8 cellular contexts compared by ENCODE assay signal in the genomic region with DNA sequence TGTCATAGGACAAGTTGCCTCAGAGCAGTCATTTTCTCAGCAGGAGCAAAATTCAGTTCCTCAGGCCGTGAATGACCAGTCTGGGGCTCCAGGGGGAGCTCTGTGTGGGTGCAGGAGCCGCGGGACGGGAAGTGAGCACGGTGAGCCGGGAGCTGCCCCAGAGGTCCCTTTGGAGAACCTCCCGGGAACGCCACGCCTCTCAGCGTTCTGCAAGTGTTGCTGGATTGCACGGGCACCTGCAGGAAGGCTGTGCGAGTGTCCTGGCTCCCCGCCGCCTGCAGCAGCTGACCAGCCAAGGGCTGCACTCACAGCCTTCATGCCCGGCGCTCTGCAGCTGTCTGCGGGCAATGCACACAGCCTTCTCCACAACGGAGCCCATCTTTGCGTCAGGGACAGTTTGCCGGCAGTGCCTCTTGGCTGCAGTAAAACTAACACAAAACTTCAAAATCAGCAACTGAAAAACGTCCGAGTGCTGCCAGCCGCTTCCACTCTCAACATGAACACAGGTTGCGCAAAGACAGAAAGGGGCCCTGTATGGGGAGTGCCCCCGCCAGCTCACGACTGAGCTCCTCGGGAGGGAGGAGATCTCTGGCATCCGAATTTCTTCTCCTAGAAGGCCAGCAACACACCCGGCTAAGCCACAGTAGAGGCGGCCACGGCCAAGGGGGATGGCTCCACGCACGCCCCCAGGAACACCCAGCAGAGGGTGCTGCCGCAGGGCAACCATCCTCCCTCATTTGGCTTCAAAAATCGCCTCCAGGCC. TPM values are rescaled to one million over a fixed set of nuclear protein-coding genes. Genes with fewer than 3 reads are reported as not detected.
DNase-seq lines count a peak whose midpoint lies in the region; ATAC-seq and TF ChIP-seq lines count a peak whose summit lies in the region.

No MANE protein-coding gene starts in this region.

- no peaks in the 10 kb centered on the region for H3K9me3 ChIP-seq in Panc1 (ENCODE audit: control insufficient read depth, insufficient read depth, low read depth, low read length)

- no TSS peak for BruUV-seq in Panc1 (replicated peaks; lab: Mats Ljungman, UMichigan)

- H3K9me3 Mint-ChIP-seq in endothelial cell (ENCODE audit: unreplicated experiment): no peaks in the 10 kb centered on the region

- peak overlapping the region; percentile 14 for H3K4me3 ChIP-seq in HL-60 (replicated peaks; ENCODE audit: insufficient read depth, low read length)
- H3K4me3 ChIP-seq in Panc1 (ENCODE audit: low read depth in 2 of 2, low read length in 2 of 2): no peak overlapping the region
- H3K4me3 ChIP-seq in mesendoderm (ENCODE audit: low read length): no peak overlapping the region

- TF ChIP-seq CTCF in HL-60 (IDR thresholded peaks at IDR 0.05; ENCODE audit: insufficient read depth, low read length) (peak; percentile 69), Panc1 (IDR thresholded peaks at IDR 0.05) (peak; percentile 75; the same call in 1 of the 2 replicates), endothelial cell (IDR thresholded peaks at IDR 0.05; ENCODE audit: unreplicated experiment) (no peak)

- no peak overlapping the region for H3K9ac ChIP-seq in mesendoderm (ENCODE audit: low read length)

- peaks cover 3% of the 10 kb centered on the region for H3K4me1 ChIP-seq in Panc1 (ENCODE audit: control insufficient read depth, insufficient read depth, low read length)
- H3K4me1 ChIP-seq in mesendoderm (ENCODE audit: control insufficient read depth, low read depth, low read length): no peaks in the 10 kb centered on the region

- no peak overlapping the region for H3K4me3 Mint-ChIP-seq in endothelial cell (ENCODE audit: unreplicated experiment)

- H2BK120ac ChIP-seq in mesendoderm (ENCODE audit: low read depth, low read length): no peak overlapping the region

- H3K27ac ChIP-seq in HL-60 (replicated peaks) (peak overlapping the region; percentile 81), Panc1 (ENCODE audit: low read length) (no peak overlapping the region), mesendoderm (ENCODE audit: low read depth, low read length) (no peak overlapping the region)

- ATAC-seq in Panc1 (peak; percentile 57), GM21786 (IDR thresholded peaks at IDR 0.05; ENCODE audit: unreplicated experiment) (no peak), HG02798 (IDR thresholded peaks at IDR 0.05; ENCODE audit: poor library complexity, unreplicated experiment) (no peak), GM21447 (IDR thresholded peaks at IDR 0.05; ENCODE audit: unreplicated experiment) (no peak)

- DNase-seq in HL-60 (ENCODE audit: low read depth in 1 of 2, low spot score in 1 of 2) (peak; percentile 71 to 90), Panc1 (ENCODE audit: low read depth, low spot score) (no peak), endothelial cell (ENCODE audit: low spot score) (peak; percentile 71), mesendoderm (peak; percentile 73), putamen (ENCODE audit: low spot score) (no peak)

- peaks cover 6% of the 10 kb centered on the region for H3K4me1 Mint-ChIP-seq in endothelial cell (ENCODE audit: unreplicated experiment)

- H3K27me3 ChIP-seq in HL-60 (ENCODE audit: insufficient read depth, poor library complexity, severe bottlenecking): no peaks in the 10 kb centered on the region
- H3K27me3 ChIP-seq in Panc1 (ENCODE audit: control insufficient read depth, insufficient read depth, low read length): no peaks in the 10 kb centered on the region
- H3K27me3 ChIP-seq in mesendoderm (ENCODE audit: insufficient read depth, low read length, poor library complexity): no peaks in the 10 kb centered on the region

- no peak overlapping the region for H4K8ac ChIP-seq in mesendoderm (ENCODE audit: low read depth, low read length)

- CTCF ChIA-PET in Panc1 (lab: Charles Lee): interaction anchor here (0.6 to 1.0 kb wide), 3 partner anchors 13 to 230 kb away, joined by 3 read pairs; no protein-coding TSS in a partner anchor

- H4K5ac ChIP-seq in mesendoderm (ENCODE audit: low read length): no peak overlapping the region

- H2AK5ac ChIP-seq in mesendoderm (ENCODE audit: low read length): no peak overlapping the region

- H3K36me3 Mint-ChIP-seq in endothelial cell (ENCODE audit: low read depth, unreplicated experiment): peaks cover 5% of the 10 kb centered on the region

- no peak overlapping the region for H3K4ac ChIP-seq in mesendoderm (ENCODE audit: low read depth, low read length)

- H2BK5ac ChIP-seq in mesendoderm (ENCODE audit: low read length): no peak overlapping the region

- intact Hi-C loops in Panc1 (cut with micrococcal nuclease; ENCODE audit: unreplicated experiment): loop anchor here (10.0 kb wide), 1 partner anchor 230 kb away; no protein-coding TSS in a partner anchor

- no peak overlapping the region for H3K4me2 ChIP-seq in mesendoderm (ENCODE audit: low read length)

- peaks cover 6% of the 10 kb centered on the region for H3K27me3 Mint-ChIP-seq in endothelial cell (ENCODE audit: unreplicated experiment)

- no peak overlapping the region for H3K27ac Mint-ChIP-seq in endothelial cell (ENCODE audit: unreplicated experiment)

- H3K36me3 ChIP-seq in Panc1 (ENCODE audit: control insufficient read depth, insufficient read depth, low read length) (peaks cover 3% of the 10 kb centered on the region; the same call in 1 of the 2 replicates), mesendoderm (ENCODE audit: control insufficient read depth, insufficient read depth, low read length) (peaks cover 1% of the 10 kb centered on the region)

- H3K79me1 ChIP-seq in mesendoderm (ENCODE audit: low read length): peaks cover 3% of the 10 kb centered on the region

- POLR2A ChIA-PET in Panc1 (lab: Charles Lee): no interaction called here

- H3K79me2 ChIP-seq in mesendoderm (ENCODE audit: control insufficient read depth, insufficient read depth, low read length): no peaks in the 10 kb centered on the region

- WGBS in mesendoderm (ENCODE audit: extremely low coverage, insufficient coverage, low lambda C conversion rate): no CpG with 5 or more reads among the region's 35 CpGs

- H3K56ac ChIP-seq in mesendoderm (ENCODE audit: low read length): no peak overlapping the region

- no peak overlapping the region for H3K23ac ChIP-seq in mesendoderm (ENCODE audit: low read length)

- H2BK15ac ChIP-seq in mesendoderm (replicated peaks; ENCODE audit: low read depth): no peak overlapping the region

- H3K18ac ChIP-seq in mesendoderm (ENCODE audit: low read length): no peak overlapping the region

- in situ Hi-C loops in Panc1 (cut with HindIII; ENCODE audit: low pct_unique_long_range_greater_than_20kb, low sequenced_read_pairs): no loop called here

RNA-seq across cellular contexts. Expression of a gene that starts 16.0 kb away (rescaled TPM):
- total RNA-seq in Panc1 (2021; ENCODE audit: unreplicated experiment) (75.8 TPM), endothelial cell (ENCODE audit: unreplicated experiment) (31.2 TPM)
- polyA plus RNA-seq in Panc1 (2012; ENCODE audit: insufficient read length): 144 TPM
- polyA plus RNA-seq in mesendoderm (2013, experiment 1 of 2): 229 TPM
- polyA plus RNA-seq in mesendoderm (2013, experiment 2 of 2): 218 TPM

RNA-seq across cellular contexts. Expression of a gene that starts 16.3 kb away (rescaled TPM):
- total RNA-seq in Panc1 (2021; ENCODE audit: unreplicated experiment) (44.9 TPM), endothelial cell (ENCODE audit: unreplicated experiment) (43.8 TPM)
- polyA plus RNA-seq in Panc1 (2012; ENCODE audit: insufficient read length): 35.3 TPM
- 13.5 TPM for polyA plus RNA-seq in mesendoderm (2013, experiment 1 of 2)
- polyA plus RNA-seq in mesendoderm (2013, experiment 2 of 2): 13.2 TPM

RNA-seq across cellular contexts. Expression of a gene that starts 32.4 kb away (rescaled TPM):
- 26.0 TPM for total RNA-seq in Panc1 (2021; ENCODE audit: unreplicated experiment)
- polyA plus RNA-seq in Panc1 (2012; ENCODE audit: insufficient read length): 32.5 TPM
- 21.1 TPM for total RNA-seq in endothelial cell (ENCODE audit: unreplicated experiment)
- polyA plus RNA-seq in mesendoderm (2013, experiment 1 of 2): 9.2 TPM
- 9.0 TPM for polyA plus RNA-seq in mesendoderm (2013, experiment 2 of 2)

RNA-seq across cellular contexts. Expression of a gene that starts 40.0 kb away (rescaled TPM):
- 188 TPM for total RNA-seq in Panc1 (2021; ENCODE audit: unreplicated experiment)
- polyA plus RNA-seq in Panc1 (2012; ENCODE audit: insufficient read length): 144 TPM
- total RNA-seq in endothelial cell (ENCODE audit: unreplicated experiment): 57.2 TPM
- polyA plus RNA-seq in mesendoderm (2013, experiment 1 of 2): 13.2 TPM
- polyA plus RNA-seq in mesendoderm (2013, experiment 2 of 2): 13.7 TPM

Comparison
In these comparisons a context has a peak if more than half of its experiments do, and no peak if none do; other contexts are left out.
1. DNase-seq: peak in HL-60 (2 of 2), endothelial cell (single experiment) and mesendoderm (single experiment); none in Panc1 (single experiment) and putamen (single experiment).